Comparison of ENCODE assay signal across 18 cellular contexts in genomic region chr1:54461731-54462596, GRCh38. TPM values are rescaled to one million over a fixed set of nuclear protein-coding genes. Genes with fewer than 3 reads are reported as not detected.
DNase-seq lines count a peak whose midpoint lies in the region; ATAC-seq, FAIRE-seq and TF ChIP-seq lines count a peak whose summit lies in the region.
"Had no signal": no experiment of that assay in that cellular context is flagged by ENCODE, and none has a peak within 500 bp of the region (broad histone marks: within the 10 kb centered on the region; RNA-seq: fewer than 3 reads in every experiment).

No MANE protein-coding gene starts in this region.

- peak overlapping the region; percentile 71 for H2BK5ac ChIP-seq in H1 (ENCODE audit: low read depth, low read length)

- no peaks in the 10 kb centered on the region for H3K9me3 Mint-ChIP-seq in neural progenitor cell

- peak overlapping the region; percentile 15; the same call in 1 of the 2 replicates for H2BK20ac ChIP-seq in H1 (ENCODE audit: low read length)

- no peak for TF ChIP-seq CTCF in H1 (IDR thresholded peaks at IDR 0.05; ENCODE audit: control extremely low read depth in 1 of 3, insufficient read depth in 1 of 3, low read depth in 1 of 3, low read length in 3 of 3)
- no peak for TF ChIP-seq CTCF in neural progenitor cell (IDR thresholded peaks at IDR 0.05)
- TF ChIP-seq CTCF in GM10248 (IDR thresholded peaks at IDR 0.05; ENCODE audit: control extremely low read depth, extremely low read depth, low read depth, missing control alignments): no peak

- H3K79me2 ChIP-seq in H1 (ENCODE audit: control insufficient read depth in 1 of 2, insufficient read depth in 2 of 2, low read length in 2 of 2) (no peaks in the 10 kb centered on the region), neural progenitor cell (ENCODE audit: low read depth) (no peaks in the 10 kb centered on the region)

- H3K27me3 ChIP-seq in H1 (replicated peaks in 1 of 4; ENCODE audit: control insufficient read depth in 3 of 4, extremely low read depth in 1 of 4, insufficient read depth in 3 of 4, low read length in 3 of 4): no peaks in the 10 kb centered on the region
- H3K27me3 ChIP-seq in neural progenitor cell: no peaks in the 10 kb centered on the region
- H3K27me3 ChIP-seq: uterus had no signal

- H3K14ac ChIP-seq in H1 (ENCODE audit: insufficient read length): no peak overlapping the region

- H3K36me3 Mint-ChIP-seq in neural progenitor cell: peaks cover 2% of the 10 kb centered on the region

- H2AK5ac ChIP-seq in H1 (ENCODE audit: low read depth, low read length): no peak overlapping the region

- no peak overlapping the region for H3K56ac ChIP-seq in H1 (replicated peaks; ENCODE audit: insufficient read length, low read depth, low read length)

- DNase-seq in NCI-H82 (lab: John Stamatoyannopoulos, UW) (peak; percentile 65), NCI-H82 treated with DMSO at 0.1 percent for 48 hours (lab: John Stamatoyannopoulos, UW; ENCODE audit: unreplicated experiment) (no peak), H1 (ENCODE audit: low read depth in 1 of 2, low spot score in 2 of 2) (no peak), neural progenitor cell (ENCODE audit: low spot score) (no peak), GM10248 (ENCODE audit: extremely low spot score) (no peak)
- no peak for DNase-seq in stimulated activated CD4-positive, alpha-beta T cell treated with anti-CD3 and anti-CD28 coated beads, Interleukin-4, amount 100 ng/mL, for 4 hours
- DNase-seq: central memory CD4-positive, alpha-beta T cell; DND-41; NCI-H2029; NCI-H524 treated with DMSO at 0.1 percent for 48 hours; stimulated activated naive CD8-positive, alpha-beta T cell treated with anti-CD3 and anti-CD28 coated beads, Interleukin-15, Interleukin-2, amounts not matched to agents 100 U/mL and 50 U/mL, for 24 hours; T-helper 1 cell; uterus; WERI-Rb-1 had no signal

- H2AFZ ChIP-seq in H1 (ENCODE audit: low read length) (no peak overlapping the region), neural progenitor cell (replicated peaks) (peak overlapping the region; percentile 77)

- CTCF ChIA-PET in H1 (lab: Charles Lee; ENCODE audit: partially characterized antibody): interaction anchor here (0.7 to 1.7 kb wide), 6 partner anchors 10 to 97 kb away, joined by 3 to 5 read pairs (median 4); no protein-coding TSS in a partner anchor
- CTCF ChIA-PET in GM10248 (lab: Yijun Ruan, JAX): interaction anchor here (0.7 to 1.5 kb wide), 4 partner anchors 10 to 28 kb away, joined by 3 read pairs; no protein-coding TSS in a partner anchor

- peak overlapping the region; percentile 8 for H4K91ac ChIP-seq in H1 (replicated peaks; ENCODE audit: insufficient read length, low read length)

- H3K4me3 ChIP-seq in H1 (ENCODE audit: extremely low read depth in 1 of 4, insufficient read depth in 2 of 4, low read depth in 3 of 4, low read length in 4 of 4) (no peak overlapping the region), neural progenitor cell (no peak overlapping the region)
- H3K4me3 ChIP-seq: uterus had no signal

- H3K27me3 Mint-ChIP-seq in neural progenitor cell (ENCODE audit: insufficient read depth, low read depth): peaks cover 3% of the 10 kb centered on the region

- TF ChIP-seq POLR2A in H1 (IDR thresholded peaks at IDR 0.05; ENCODE audit: control extremely low read depth in 1 of 2, low read depth in 2 of 2, low read length in 2 of 2): no peak

- peak overlapping the region; percentile 91 for H3K27ac Mint-ChIP-seq in neural progenitor cell

- no peak for FAIRE-seq in H1 (lab: Jason Lieb, UNC)

- peak overlapping the region; percentile 86; the same call in 1 of the 2 replicates for H2BK12ac ChIP-seq in H1 (ENCODE audit: low read depth, low read length)

- TF ChIP-seq RAD21 in H1 (IDR thresholded peaks at IDR 0.05 in 1 of 2, conservative IDR thresholded peaks at IDR 0.05 in 1 of 2; ENCODE audit: low read depth in 2 of 2, low read length in 2 of 2): no peak

- peaks cover 63% of the 10 kb centered on the region for H3K4me1 Mint-ChIP-seq in neural progenitor cell

- no peak overlapping the region; the same call in 1 of the 2 replicates for H4K8ac ChIP-seq in H1 (ENCODE audit: extremely low read depth, insufficient read depth, low read length)

- peak overlapping the region; percentile 55 for H3K18ac ChIP-seq in H1 (ENCODE audit: extremely low read depth, low read length)

- H3K23me2 ChIP-seq in H1 (ENCODE audit: low read depth, low read length): peaks cover 2% of the 10 kb centered on the region; the same call in 1 of the 2 replicates

- H2BK120ac ChIP-seq in H1 (replicated peaks; ENCODE audit: low read depth, low read length): no peak overlapping the region

- ATAC-seq in GM21529 (IDR thresholded peaks at IDR 0.05; ENCODE audit: unreplicated experiment): no peak
- ATAC-seq: left lobe of liver; Panc1; stimulated activated naive CD8-positive, alpha-beta T cell treated with anti-CD3 and anti-CD28 coated beads, Interleukin-15, Interleukin-2, amounts not matched to agents 100 U/mL and 50 U/mL, for 24 hours had no signal

- no peak for TF ChIP-seq EP300 in H1 (IDR thresholded peaks at IDR 0.05; ENCODE audit: borderline replicate concordance in 1 of 2, low read depth in 2 of 2, low read length in 2 of 2)

- H3K9me3 ChIP-seq in KOPT-K1 (ENCODE audit: insufficient read depth, low read length, poor library complexity, severe bottlenecking) (no peaks in the 10 kb centered on the region), H1 (ENCODE audit: insufficient read depth in 2 of 2, low read depth in 1 of 2, low read length in 1 of 2) (no peaks in the 10 kb centered on the region), neural progenitor cell (ENCODE audit: low read depth) (no peaks in the 10 kb centered on the region)
- H3K9me3 ChIP-seq: uterus had no signal

- no peak overlapping the region for H4K5ac ChIP-seq in H1 (ENCODE audit: insufficient read length, low read depth, low read length)

- no peak overlapping the region for H3K4ac ChIP-seq in H1 (replicated peaks; ENCODE audit: insufficient read length, low read depth, low read length)

- peaks cover 9 to 40% (median 22%) of the 10 kb centered on the region in 4 experiments for H3K4me1 ChIP-seq in H1 (replicated peaks in 1 of 4; ENCODE audit: control insufficient read depth in 3 of 4, insufficient read depth in 4 of 4, low read length in 3 of 4)
- H3K4me1 ChIP-seq in neural progenitor cell: peaks cover 49% of the 10 kb centered on the region

- H3K9ac ChIP-seq in H1 (replicated peaks in 1 of 4; ENCODE audit: extremely low read depth in 1 of 4, low read depth in 3 of 4, low read length in 3 of 4) (no peak overlapping the region), neural progenitor cell (no peak overlapping the region)

- H3K27ac ChIP-seq in KOPT-K1 (ENCODE audit: low read depth, low read length, poor library complexity, severe bottlenecking) (peak overlapping the region; percentile 21), H1 (ENCODE audit: low read depth, low read length) (no peak overlapping the region), neural progenitor cell (no peak overlapping the region)
- H3K27ac ChIP-seq: WERI-Rb-1 had no signal

- H3K36me3 ChIP-seq in KOPT-K1 (ENCODE audit: insufficient read depth, low read length) (no peaks in the 10 kb centered on the region), H1 (ENCODE audit: control insufficient read depth in 2 of 4, insufficient read depth in 4 of 4, low read length in 3 of 4) (no peaks in the 10 kb centered on the region), neural progenitor cell (no peaks in the 10 kb centered on the region)
- H3K36me3 ChIP-seq: uterus, WERI-Rb-1 had no signal

- POLR2A ChIA-PET in H1 (lab: Charles Lee; ENCODE audit: partially characterized antibody): interaction anchor here (0.8 to 4.1 kb wide), 10 partner anchors 9 to 55 kb away, joined by 3 to 14 read pairs (median 4); no protein-coding TSS in a partner anchor
- POLR2A ChIA-PET in GM10248 (lab: Yijun Ruan, JAX): no interaction called here

- H3F3A ChIP-seq in neural progenitor cell (ENCODE audit: low read depth): peaks cover 5% of the 10 kb centered on the region

- no peaks in the 10 kb centered on the region for H4K20me1 ChIP-seq in H1 (replicated peaks in 1 of 2; ENCODE audit: control insufficient read depth in 1 of 2, insufficient read depth in 2 of 2, low read length in 2 of 2)
- no peaks in the 10 kb centered on the region for H4K20me1 ChIP-seq in neural progenitor cell (ENCODE audit: low read depth)

- no peaks in the 10 kb centered on the region for H3K79me1 ChIP-seq in H1 (ENCODE audit: low read depth, low read length)

- H3K4me2 ChIP-seq in H1 (ENCODE audit: insufficient read depth in 1 of 2, low read depth in 2 of 2, low read length in 2 of 2) (no peak overlapping the region), neural progenitor cell (peak overlapping the region; percentile 51)

- 0 out of 2 replicates have a peak overlapping the region, but pooled peaks have one; percentile 29 for H2BK15ac ChIP-seq in H1 (ENCODE audit: low read length)

- WGBS in H1 (ENCODE audit: extremely low coverage in 1 of 2, insufficient coverage in 1 of 2, insufficient read length in 1 of 2, insufficient replicate concordance in 2 of 2, low coverage in 1 of 2, low lambda C conversion rate in 2 of 2, missing lambda C conversion rate in 1 of 2), 2 experiments: 81% methylated on average over 13 of the region's 16 CpGs; no CpG with 5 or more reads in 1 of the 2 experiments

- H3K23ac ChIP-seq in H1 (ENCODE audit: insufficient read length): no peak overlapping the region

- H3K4me3 Mint-ChIP-seq in neural progenitor cell: no peak overlapping the region

TF ChIP-seq in H1, 55 proteins besides CTCF, POLR2A, EP300 and RAD21 (continues in another document):
- no peak for TF ChIP-seq TBP (IDR thresholded peaks at IDR 0.05; ENCODE audit: low read depth, low read length)
- TF ChIP-seq TAF1 (IDR thresholded peaks at IDR 0.05; ENCODE audit: low read depth, low read length): no peak
- no peak for TF ChIP-seq SIX5 (IDR thresholded peaks at IDR 0.05; ENCODE audit: low read depth, low read length)
- no peak for TF ChIP-seq RXRA (IDR thresholded peaks at IDR 0.05; ENCODE audit: insufficient read depth, low read depth, low read length)
- TF ChIP-seq ATF3 (IDR thresholded peaks at IDR 0.05; ENCODE audit: insufficient read depth, low read depth, low read length): no peak
- no peak for TF ChIP-seq ASH2L (IDR thresholded peaks at IDR 0.05; ENCODE audit: low read length)

RNA-seq across cellular contexts. Expression of gene SSBP3, which starts 55.8 kb away (rescaled TPM):
- total RNA-seq in H1 (2021; fragmentation: NEBNext Ultra II Directional; extraction: Animal tissue kit (Norgen Biotek cat#: 25700)): 133 and 134 TPM in 2 replicates
- 99.7 and 126 TPM in 2 replicates for polyA plus RNA-seq in H1 (2011; rRNA removed)
- 76.0 TPM for polyA plus RNA-seq in H1 (2011; cell fraction: cytosol; rRNA removed)
- polyA plus RNA-seq in H1 (2011; cell fraction: nucleus; rRNA removed): 114 TPM
- polyA plus RNA-seq in H1 (2012, experiment 1 of 2): 108 to 113 TPM (median 112 TPM) in 4 replicates
- polyA plus RNA-seq in H1 (2012, experiment 2 of 2): 86.8 TPM
- polyA plus RNA-seq in H1 (2013, experiment 1 of 2): 131 TPM
- 128 TPM for polyA plus RNA-seq in H1 (2013, experiment 2 of 2)
- 35.3 and 44.7 TPM in 2 replicates for polyA minus RNA-seq in H1 (2011; rRNA and poly(A)+ RNA removed)
- polyA minus RNA-seq in H1 (2011; cell fraction: cytosol; rRNA and poly(A)+ RNA removed): 39.1 TPM
- polyA minus RNA-seq in H1 (2011; cell fraction: nucleus; rRNA and poly(A)+ RNA removed): 26.8 TPM
- total RNA-seq in neural progenitor cell (ENCODE audit: low replicate concordance): 53.0 and 86.1 TPM in 2 replicates
